Comparison of ENCODE assay signal across 8 cellular contexts in the genomic region with DNA sequence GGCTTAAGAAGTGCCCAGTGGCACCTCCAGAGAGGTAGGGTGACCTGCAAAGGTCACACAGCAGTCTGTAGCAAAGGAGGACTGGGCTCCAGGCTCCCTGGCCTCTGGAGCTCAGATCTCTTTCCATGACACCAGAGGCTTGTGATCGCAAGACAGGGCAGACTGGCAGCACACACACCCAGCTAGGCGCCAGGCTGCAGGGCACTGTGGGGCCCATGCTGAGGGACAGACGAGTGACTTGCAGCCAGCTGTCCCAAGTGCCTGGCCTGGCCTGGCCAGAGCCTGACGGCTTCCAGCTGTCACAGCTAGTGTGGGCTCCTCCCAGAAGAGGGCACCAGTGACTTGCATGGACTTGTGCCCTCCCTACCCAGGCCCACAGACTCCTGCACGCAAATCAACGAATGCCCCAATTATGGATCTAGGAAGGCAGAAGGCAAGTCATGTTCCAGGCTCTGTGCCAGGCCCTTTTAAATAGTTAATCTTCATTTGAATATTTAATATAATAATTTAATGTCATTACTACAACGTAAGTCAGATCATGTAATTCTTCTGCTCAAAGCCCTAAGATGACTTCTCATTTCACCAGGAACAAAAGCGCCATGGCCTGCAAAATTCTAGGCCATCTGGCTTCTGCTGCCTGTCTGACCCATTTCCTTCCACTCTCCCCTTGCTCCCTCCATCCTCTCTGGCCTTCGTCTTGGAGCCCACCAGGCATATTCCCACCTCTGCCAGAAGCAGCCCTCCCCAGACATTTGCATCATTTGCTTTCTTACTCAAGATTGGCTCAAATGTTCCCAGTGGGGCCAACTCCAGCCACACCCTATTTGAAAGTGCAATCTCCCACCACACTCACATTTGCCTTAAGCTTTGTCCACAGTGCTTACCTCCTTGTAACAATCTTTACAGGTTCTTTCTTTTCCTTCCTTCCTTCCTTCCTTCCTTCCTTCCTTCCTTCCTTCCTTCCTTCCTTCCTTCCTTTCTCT. TPM values are rescaled to one million over a fixed set of nuclear protein-coding genes. Genes with fewer than 3 reads are reported as not detected.
DNase-seq lines count a peak whose midpoint lies in the region; ATAC-seq and TF ChIP-seq lines count a peak whose summit lies in the region.

No MANE protein-coding gene starts in this region.

- no peaks in the 10 kb centered on the region for H3K36me3 ChIP-seq in adipocyte (ENCODE audit: control insufficient read depth, insufficient read depth, low read length, severe bottlenecking)
- no peaks in the 10 kb centered on the region for H3K36me3 ChIP-seq in effector memory CD4-positive, alpha-beta T cell (ENCODE audit: control insufficient read depth, insufficient read depth, low read length)

- peaks cover 6% of the 10 kb centered on the region for H3K27me3 ChIP-seq in adipocyte (replicated peaks; ENCODE audit: control insufficient read depth, insufficient read depth, low read length)
- H3K27me3 ChIP-seq in effector memory CD4-positive, alpha-beta T cell (replicated peaks; ENCODE audit: control insufficient read depth, insufficient read depth, low read length, poor library complexity, severe bottlenecking) = peaks cover 9% of the 10 kb centered on the region

- DNase-seq in AG09309 (ENCODE audit: low read depth) = no peak
- peak; percentile 44 for DNase-seq in HT1080 (ENCODE audit: low read depth)
- DNase-seq in adipocyte (ENCODE audit: low read depth) = peak; percentile 72
- no peak for DNase-seq in left lobe of liver (ENCODE audit: low spot score)
- no peak for DNase-seq in NK-92 (lab: John Stamatoyannopoulos, UW; ENCODE audit: unreplicated experiment)
- DNase-seq in central memory CD4-positive, alpha-beta T cell = no peak
- no peak for DNase-seq in effector memory CD4-positive, alpha-beta T cell

- H3K4me1 ChIP-seq in adipocyte (ENCODE audit: control insufficient read depth, insufficient read depth, low read length) = peaks cover 7% of the 10 kb centered on the region
- peaks cover 8% of the 10 kb centered on the region for H3K4me1 ChIP-seq in effector memory CD4-positive, alpha-beta T cell (ENCODE audit: control insufficient read depth, insufficient read depth, low read length, poor library complexity, severe bottlenecking)

- H3K4me3 ChIP-seq in AG09309 (ENCODE audit: control insufficient read depth, low read depth, low read length) = no peak overlapping the region
- H3K4me3 ChIP-seq in adipocyte (ENCODE audit: low read length) = no peak overlapping the region
- no peak overlapping the region for H3K4me3 ChIP-seq in effector memory CD4-positive, alpha-beta T cell (ENCODE audit: insufficient read depth, low read depth, low read length, poor library complexity, severe bottlenecking)

- ATAC-seq in left lobe of liver (peak; percentile 87), GM19328 (IDR thresholded peaks at IDR 0.05; ENCODE audit: unreplicated experiment) (no peak)

- TF ChIP-seq CTCF in AG09309 (IDR thresholded peaks at IDR 0.05; ENCODE audit: control insufficient read depth, insufficient read depth, low read depth, low read length, missing control alignments) = peak; percentile 40

- H3K27ac ChIP-seq in effector memory CD4-positive, alpha-beta T cell (ENCODE audit: insufficient read depth, low read length, poor library complexity, severe bottlenecking) = no peak overlapping the region

- H3K9me3 ChIP-seq in adipocyte (ENCODE audit: control insufficient read depth, low read length) = no peaks in the 10 kb centered on the region
- no peaks in the 10 kb centered on the region for H3K9me3 ChIP-seq in effector memory CD4-positive, alpha-beta T cell (ENCODE audit: control insufficient read depth, low read length)

- H3K9ac ChIP-seq in adipocyte (ENCODE audit: low read length) = no peak overlapping the region

RNA-seq across cellular contexts. Expression of gene SPEG, which starts 3.7 kb away (rescaled TPM):
- total RNA-seq in HT1080 (2014; rRNA removed; shearing (Covaris generic)) = 20.6 and 23.0 TPM in 2 replicates
- 11.0 and 12.6 TPM in 2 replicates for polyA plus RNA-seq in HT1080 (2015; cell fraction: cytosol; rRNA removed)
- 98.0 and 108 TPM in 2 replicates for polyA plus RNA-seq in HT1080 (2015; cell fraction: nucleus; rRNA removed)
- total RNA-seq in left lobe of liver = 1.5 TPM

RNA-seq across cellular contexts. Expression of gene DES, which starts 12.7 kb away (rescaled TPM):
- total RNA-seq in HT1080 (2014; rRNA removed; shearing (Covaris generic)) = not detected in 2 replicates
- polyA plus RNA-seq in HT1080 (2015; cell fraction: cytosol; rRNA removed) = 0.03 and 0.47 TPM in 2 replicates
- 0.10 TPM in 1 of 2 replicates, not detected in the other for polyA plus RNA-seq in HT1080 (2015; cell fraction: nucleus; rRNA removed)
- 1.8 TPM for total RNA-seq in left lobe of liver

RNA-seq across cellular contexts. Expression of gene DNPEP, which starts 43.2 kb away (rescaled TPM):
- total RNA-seq in HT1080 (2014; rRNA removed; shearing (Covaris generic)) = 77.0 and 94.9 TPM in 2 replicates
- 47.9 and 51.9 TPM in 2 replicates for polyA plus RNA-seq in HT1080 (2015; cell fraction: cytosol; rRNA removed)
- 68.4 and 78.0 TPM in 2 replicates for polyA plus RNA-seq in HT1080 (2015; cell fraction: nucleus; rRNA removed)
- 37.4 TPM for total RNA-seq in left lobe of liver

Comparison
In these comparisons a context has a peak if more than half of its experiments do, and no peak if none do; other contexts are left out.
1. DNase-seq: peak in HT1080 (single experiment) and adipocyte (single experiment); none in AG09309 (single experiment), left lobe of liver (single experiment), NK-92 (single experiment), central memory CD4-positive, alpha-beta T cell (single experiment) and effector memory CD4-positive, alpha-beta T cell (0 of 3).